In genomic region chr6:168888102-168888501, GRCh38 we compare ENCODE assay signal across 20 cellular contexts.
DNase-seq lines count a peak whose midpoint lies in the region; ATAC-seq and TF ChIP-seq lines count a peak whose summit lies in the region.
"Had no signal": no experiment of that assay in that cellular context is flagged by ENCODE, and none has a peak within 500 bp of the region (broad histone marks: within the 10 kb centered on the region; RNA-seq: fewer than 3 reads in every experiment).

No MANE protein-coding gene starts in this region.

- H3K36me3 Mint-ChIP-seq in Calu3 (ENCODE audit: insufficient read depth, unreplicated experiment) (peaks cover 14% of the 10 kb centered on the region), CD14-positive monocyte (no peaks in the 10 kb centered on the region)
- H3K36me3 Mint-ChIP-seq: CD4-positive, alpha-beta memory T cell; CD4-positive, CD25-positive, alpha-beta regulatory T cell had no signal

- TF ChIP-seq POLR2A in body of pancreas (IDR thresholded peaks at IDR 0.05) (no peak), stomach (IDR thresholded peaks at IDR 0.05) (no peak), right lobe of liver (IDR thresholded peaks at IDR 0.05) (no peak)

- H3K36me3 ChIP-seq in body of pancreas (replicated peaks in 1 of 2; ENCODE audit: insufficient read depth in 1 of 2, low read depth in 2 of 2) (no peaks in the 10 kb centered on the region), neuronal stem cell (replicated peaks in 1 of 2; ENCODE audit: control insufficient read depth in 2 of 2, insufficient read depth in 2 of 2, low read length in 2 of 2) (no peaks in the 10 kb centered on the region), stomach (no peaks in the 10 kb centered on the region), right lobe of liver (no peaks in the 10 kb centered on the region)
- H3K36me3 ChIP-seq: BLaER1 treated with 17β-estradiol and CSF1 and Interleukin-3, amounts not matched to agents 10 nM and 100 nM had no signal

- no peak overlapping the region for H2BK5ac ChIP-seq in neuronal stem cell (ENCODE audit: low read length)

- H3K4me1 Mint-ChIP-seq in Calu3 (ENCODE audit: low read depth, unreplicated experiment) (peaks cover 21% of the 10 kb centered on the region), CD14-positive monocyte (peaks cover 7% of the 10 kb centered on the region)

- no peak overlapping the region for H3K4me3 Mint-ChIP-seq in Calu3 (ENCODE audit: low read depth, unreplicated experiment)
- H3K4me3 Mint-ChIP-seq in CD14-positive monocyte = no peak overlapping the region
- H3K4me3 Mint-ChIP-seq: B cell; CD4-positive, alpha-beta memory T cell; CD4-positive, CD25-positive, alpha-beta regulatory T cell; CD8-positive, alpha-beta memory T cell had no signal

- H3K9me3 ChIP-seq in body of pancreas (no peaks in the 10 kb centered on the region), neuronal stem cell (replicated peaks in 1 of 2; ENCODE audit: control insufficient read depth in 2 of 2, insufficient read depth in 1 of 2, low read depth in 1 of 2, low read length in 2 of 2) (peaks cover 0 to 3% of the 10 kb centered on the region in 2 donors), stomach (no peaks in the 10 kb centered on the region), right lobe of liver (no peaks in the 10 kb centered on the region)
- H3K9me3 ChIP-seq: A549; BLaER1 treated with 17β-estradiol and CSF1 and Interleukin-3, amounts not matched to agents 10 nM and 100 nM had no signal

- 86 to 87% methylated on average over 7 to 11 of the region's 11 CpGs for WGBS in body of pancreas, 2 donors
- WGBS in neuronal stem cell (ENCODE audit: extremely low coverage in 2 of 2, insufficient read length in 2 of 2, insufficient replicate concordance in 1 of 2), 2 donors = no CpG with 5 or more reads among the region's 11 CpGs
- WGBS in stomach, 5 donors = 89 to 97% (median 92%) methylated on average over 11 of the region's 11 CpGs
- 57% methylated on average over 5 of the region's 11 CpGs for WGBS in right lobe of liver (ENCODE audit: insufficient coverage, low coverage, low lambda C conversion rate, missing lambda C conversion rate)

- CTCF ChIA-PET in Calu3 (lab: Charles Lee) = interaction anchor here (0.7 kb wide), 1 partner anchor 282 kb away, joined by 3 read pairs; no protein-coding TSS in a partner anchor

- TF ChIP-seq EP300 in stomach (IDR thresholded peaks at IDR 0.05) = no peak

- no peak overlapping the region for H2BK120ac ChIP-seq in neuronal stem cell (ENCODE audit: low read depth, low read length)

- no peak for TF ChIP-seq CTCF in Calu3 (IDR thresholded peaks at IDR 0.05; ENCODE audit: unreplicated experiment)
- TF ChIP-seq CTCF in body of pancreas (IDR thresholded peaks at IDR 0.05) = no peak
- no peak for TF ChIP-seq CTCF in stomach (IDR thresholded peaks at IDR 0.05)
- no peak for TF ChIP-seq CTCF in right lobe of liver (IDR thresholded peaks at IDR 0.05)
- TF ChIP-seq CTCF in CD14-positive monocyte (IDR thresholded peaks at IDR 0.05) = no peak

- H3K27ac Mint-ChIP-seq in Calu3 (ENCODE audit: unreplicated experiment) = peak overlapping the region; percentile 87
- H3K27ac Mint-ChIP-seq in CD14-positive monocyte = no peak overlapping the region
- H3K27ac Mint-ChIP-seq: B cell; CD4-positive, CD25-positive, alpha-beta regulatory T cell; CD8-positive, alpha-beta memory T cell had no signal

- no peaks in the 10 kb centered on the region for H3K79me1 ChIP-seq in neuronal stem cell (ENCODE audit: low read depth, low read length)

- H3K27ac ChIP-seq in body of pancreas = peak overlapping the region in 3 of 4 donors; percentile 76 to 88 (median 85)
- no peak overlapping the region for H3K27ac ChIP-seq in neuronal stem cell (replicated peaks; ENCODE audit: low read length)
- H3K27ac ChIP-seq in stomach = no peak overlapping the region
- no peak overlapping the region for H3K27ac ChIP-seq in right lobe of liver
- H3K27ac ChIP-seq: 22Rv1; A549; BLaER1 treated with 17β-estradiol and CSF1 and Interleukin-3, amounts not matched to agents 10 nM and 100 nM; C4-2B had no signal

- H2AFZ ChIP-seq in neuronal stem cell (ENCODE audit: low read length) = no peak overlapping the region

- no peak for ATAC-seq in body of pancreas
- ATAC-seq in right lobe of liver = no peak
- ATAC-seq: A549 had no signal

- peak overlapping the region; percentile 40 for H2BK15ac ChIP-seq in neuronal stem cell (ENCODE audit: low read length)

- H3K18ac ChIP-seq in neuronal stem cell (ENCODE audit: low read length) = peak overlapping the region; percentile 33

- H4K91ac ChIP-seq in neuronal stem cell (ENCODE audit: low read depth, low read length, poor library complexity) = no peak overlapping the region

- no peak overlapping the region for H2AK5ac ChIP-seq in neuronal stem cell (ENCODE audit: low read depth, low read length)

- H3K27me3 ChIP-seq in body of pancreas (peaks cover 0 to 5% of the 10 kb centered on the region in 2 donors), neuronal stem cell (ENCODE audit: control insufficient read depth in 3 of 3, insufficient read depth in 3 of 3, low read depth in 1 of 3, low read length in 3 of 3) (peaks cover 0 to 6% (median 3%) of the 10 kb centered on the region in 3 experiments), stomach (peaks cover 0 to 4% (median 3%) of the 10 kb centered on the region in 3 donors), right lobe of liver (no peaks in the 10 kb centered on the region)
- H3K27me3 ChIP-seq: BLaER1 treated with 17β-estradiol and CSF1 and Interleukin-3, amounts not matched to agents 10 nM and 100 nM had no signal

- H3K9me3 Mint-ChIP-seq in Calu3 (ENCODE audit: low read depth, unreplicated experiment) (no peaks in the 10 kb centered on the region), CD14-positive monocyte (no peaks in the 10 kb centered on the region)
- H3K9me3 Mint-ChIP-seq: CD4-positive, alpha-beta memory T cell; CD8-positive, alpha-beta memory T cell had no signal

- H3K4me1 ChIP-seq in body of pancreas (peaks cover 18% of the 10 kb centered on the region), neuronal stem cell (ENCODE audit: control insufficient read depth in 2 of 2, insufficient read depth in 1 of 2, low read depth in 1 of 2, low read length in 2 of 2) (peaks cover 0 to 3% of the 10 kb centered on the region in 2 donors), stomach (peaks cover 0 to 9% (median 2%) of the 10 kb centered on the region in 4 donors), right lobe of liver (no peaks in the 10 kb centered on the region)
- H3K4me1 ChIP-seq: A549 had no signal

- no peak overlapping the region for H3K4me2 ChIP-seq in neuronal stem cell (ENCODE audit: insufficient read depth, low read length, poor library complexity, severe bottlenecking)
- H3K4me2 ChIP-seq: A549; BLaER1 treated with 17β-estradiol and CSF1 and Interleukin-3, amounts not matched to agents 10 nM and 100 nM had no signal

- peak overlapping the region; percentile 24 for H4K8ac ChIP-seq in neuronal stem cell (ENCODE audit: low read depth, low read length)

- H3K14ac ChIP-seq in neuronal stem cell (ENCODE audit: low read length) = no peak overlapping the region

- no peak overlapping the region for H3K23ac ChIP-seq in neuronal stem cell (ENCODE audit: low read depth, low read length, poor library complexity)

- H3K27me3 Mint-ChIP-seq in Calu3 (ENCODE audit: unreplicated experiment) = no peaks in the 10 kb centered on the region
- peaks cover 1 to 9% (median 3%) of the 10 kb centered on the region in 3 donors for H3K27me3 Mint-ChIP-seq in CD14-positive monocyte (ENCODE audit: low read depth in 3 of 3)
- H3K27me3 Mint-ChIP-seq: CD4-positive, alpha-beta memory T cell; CD4-positive, CD25-positive, alpha-beta regulatory T cell had no signal

- DNase-seq in Calu3 (no peak), body of pancreas (no peak), islet precursor cell (peak; percentile 37), neuronal stem cell (ENCODE audit: low spot score) (no peak), T-helper 1 cell (no peak), stomach (no peak), right lobe of liver (no peak), CD14-positive monocyte (ENCODE audit: low spot score) (no peak)
- DNase-seq: AML-193; CD4-positive, alpha-beta memory T cell; CD4-positive, CD25-positive, alpha-beta regulatory T cell; CD8-positive, alpha-beta memory T cell; COR-L47; DMS79 treated with DMSO at 0.1 percent for 48 hours; GF-D8 had no signal

- H3K9ac ChIP-seq in neuronal stem cell (ENCODE audit: low read depth, low read length, poor library complexity) = no peak overlapping the region
- H3K9ac ChIP-seq: BLaER1 treated with 17β-estradiol and CSF1 and Interleukin-3, amounts not matched to agents 10 nM and 100 nM had no signal

- intact Hi-C loops in Calu3 (cut with micrococcal nuclease; ENCODE audit: unreplicated experiment) = loop anchor here (5.0 kb wide), 1 partner anchor 201 kb away; no protein-coding TSS in a partner anchor
- intact Hi-C loops in body of pancreas (cut with DNase I) = no loop called here
- intact Hi-C loops in stomach (cut with DNase I; ENCODE audit: low total_unique reads) = no loop called here
- intact Hi-C loops in right lobe of liver (cut with DNase I) = loop anchor here (5.0 kb wide), 2 partner anchors 511 to 516 kb away; no protein-coding TSS in a partner anchor
- intact Hi-C loops in CD14-positive monocyte (cut with micrococcal nuclease) = loop anchor here in 1 of 2 donors (10.0 kb wide), 1 partner anchor 513 kb away; no protein-coding TSS in a partner anchor

- H3K4ac ChIP-seq in neuronal stem cell (ENCODE audit: low read length) = no peak overlapping the region

- peak overlapping the region; percentile 6 for H2BK12ac ChIP-seq in neuronal stem cell (ENCODE audit: low read length)

- BruUV-seq in Calu3 (replicated peaks; lab: Mats Ljungman, UMichigan) = no TSS peak

- H3K4me3 ChIP-seq in body of pancreas (no peak overlapping the region), neuronal stem cell (ENCODE audit: low read length in 2 of 2) (no peak overlapping the region), stomach (no peak overlapping the region), right lobe of liver (no peak overlapping the region)
- H3K4me3 ChIP-seq: A549; BLaER1 treated with 17β-estradiol and CSF1 and Interleukin-3, amounts not matched to agents 10 nM and 100 nM had no signal

Comparison
In these comparisons a context has a peak if more than half of its experiments do, and no peak if none do; other contexts are left out.
1. H3K27ac ChIP-seq: peak in body of pancreas (3 of 4); none in neuronal stem cell (single experiment), stomach (0 of 5) and right lobe of liver (0 of 3).
2. intact Hi-C loops: an anchor here in Calu3 (5.0 kb wide) and right lobe of liver (5.0 kb wide); none called in body of pancreas and stomach.